ENCODE assay signal across 1 cellular context in the genomic region with DNA sequence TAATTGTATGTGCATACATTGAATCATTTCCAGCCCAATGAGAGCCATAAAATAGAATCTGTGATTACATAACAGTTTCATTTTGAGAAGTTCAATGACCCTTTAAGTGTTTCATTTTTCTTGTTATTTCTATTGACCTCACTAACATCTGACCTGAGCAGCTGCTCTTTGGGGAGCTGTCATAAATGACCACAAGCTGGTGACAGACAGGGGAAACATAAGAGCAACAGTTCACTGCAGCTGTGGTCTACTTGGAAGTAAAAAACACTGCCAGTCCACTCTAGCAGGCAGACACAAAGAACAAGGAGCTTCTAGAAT.
A peak's percentile ranks its signal among the peaks of the same experiment; 100 is the strongest.
TF ChIP-seq lines count a peak whose summit lies in the region.

No MANE protein-coding gene starts in this region.

TF ChIP-seq in GM12878, 131 proteins besides CTCF, POLR2A, EP300 and RAD21 (continued from another document and continues in another):
- TF ChIP-seq RFX5 (IDR thresholded peaks at IDR 0.05; ENCODE audit: low read depth, low read length) (no peak), STAT1 (conservative IDR thresholded peaks at IDR 0.05) (no peak), GABPA (IDR thresholded peaks at IDR 0.05; ENCODE audit: low read depth) (peak; percentile 30; the same call in 1 of the 2 replicates), POLR2AphosphoS2 (IDR thresholded peaks at IDR 0.05; ENCODE audit: low read depth, low read length) (no peak), BHLHE40 (IDR thresholded peaks at IDR 0.05; ENCODE audit: borderline replicate concordance in 1 of 2, low read depth in 2 of 2, low read length in 1 of 2) (peak; percentile 65 to 77), RUNX3 (IDR thresholded peaks at IDR 0.05; ENCODE audit: low read length) (peak; percentile 91), EZH2 (IDR thresholded peaks at IDR 0.05; ENCODE audit: borderline replicate concordance, control insufficient read depth, low read depth, low read length) (no peak), TCF3 (IDR thresholded peaks at IDR 0.05; ENCODE audit: borderline replicate concordance, insufficient read depth, low read depth, low read length) (peak; percentile 69; the same call in 1 of the 2 replicates), RCOR1 (conservative IDR thresholded peaks at IDR 0.05; ENCODE audit: low read depth, low read length) (no peak), HDAC6 (IDR thresholded peaks at IDR 0.05; ENCODE audit: unreplicated experiment) (no peak), CEBPB (IDR thresholded peaks at IDR 0.05; ENCODE audit: borderline replicate concordance in 1 of 2, low read depth in 2 of 2, low read length in 2 of 2) (peak in 1 of 2 experiments; percentile 43; a peak in 1 of 4 replicates), NRF1 (conservative IDR thresholded peaks at IDR 0.05; ENCODE audit: low read depth, low read length) (no peak), FOS (IDR thresholded peaks at IDR 0.05; ENCODE audit: borderline replicate concordance, extremely low read depth, insufficient read length) (no peak), KDM1A (IDR thresholded peaks at IDR 0.05; ENCODE audit: borderline replicate concordance) (no peak), CHD4 (IDR thresholded peaks at IDR 0.05) (no peak), TCF7 (IDR thresholded peaks at IDR 0.05; ENCODE audit: borderline replicate concordance) (peak; percentile 61; the same call in 1 of the 2 replicates), ZZZ3 (IDR thresholded peaks at IDR 0.05; ENCODE audit: control insufficient read depth, insufficient read length, low read depth) (no peak), IKZF2 (IDR thresholded peaks at IDR 0.05) (peak; percentile 37 to 40; a peak in 2 of 4 replicates), NFIC (IDR thresholded peaks at IDR 0.05; ENCODE audit: low read depth, low read length) (peak; percentile 90), SREBF2 (IDR thresholded peaks at IDR 0.05; ENCODE audit: low read length) (no peak), HDAC2 (IDR thresholded peaks at IDR 0.05) (no peak), HCFC1 (IDR thresholded peaks at IDR 0.05; ENCODE audit: low read length) (no peak), NFYA (IDR thresholded peaks at IDR 0.05; ENCODE audit: borderline replicate concordance, low read depth, low read length) (no peak), ZNF622 (IDR thresholded peaks at IDR 0.05) (no peak), ZNF217 (IDR thresholded peaks at IDR 0.05) (no peak), CHD2 (IDR thresholded peaks at IDR 0.05; ENCODE audit: borderline replicate concordance, low read depth, low read length) (peak; percentile 71; the same call in 1 of the 2 replicates)
- TF ChIP-seq, protein P1, sequence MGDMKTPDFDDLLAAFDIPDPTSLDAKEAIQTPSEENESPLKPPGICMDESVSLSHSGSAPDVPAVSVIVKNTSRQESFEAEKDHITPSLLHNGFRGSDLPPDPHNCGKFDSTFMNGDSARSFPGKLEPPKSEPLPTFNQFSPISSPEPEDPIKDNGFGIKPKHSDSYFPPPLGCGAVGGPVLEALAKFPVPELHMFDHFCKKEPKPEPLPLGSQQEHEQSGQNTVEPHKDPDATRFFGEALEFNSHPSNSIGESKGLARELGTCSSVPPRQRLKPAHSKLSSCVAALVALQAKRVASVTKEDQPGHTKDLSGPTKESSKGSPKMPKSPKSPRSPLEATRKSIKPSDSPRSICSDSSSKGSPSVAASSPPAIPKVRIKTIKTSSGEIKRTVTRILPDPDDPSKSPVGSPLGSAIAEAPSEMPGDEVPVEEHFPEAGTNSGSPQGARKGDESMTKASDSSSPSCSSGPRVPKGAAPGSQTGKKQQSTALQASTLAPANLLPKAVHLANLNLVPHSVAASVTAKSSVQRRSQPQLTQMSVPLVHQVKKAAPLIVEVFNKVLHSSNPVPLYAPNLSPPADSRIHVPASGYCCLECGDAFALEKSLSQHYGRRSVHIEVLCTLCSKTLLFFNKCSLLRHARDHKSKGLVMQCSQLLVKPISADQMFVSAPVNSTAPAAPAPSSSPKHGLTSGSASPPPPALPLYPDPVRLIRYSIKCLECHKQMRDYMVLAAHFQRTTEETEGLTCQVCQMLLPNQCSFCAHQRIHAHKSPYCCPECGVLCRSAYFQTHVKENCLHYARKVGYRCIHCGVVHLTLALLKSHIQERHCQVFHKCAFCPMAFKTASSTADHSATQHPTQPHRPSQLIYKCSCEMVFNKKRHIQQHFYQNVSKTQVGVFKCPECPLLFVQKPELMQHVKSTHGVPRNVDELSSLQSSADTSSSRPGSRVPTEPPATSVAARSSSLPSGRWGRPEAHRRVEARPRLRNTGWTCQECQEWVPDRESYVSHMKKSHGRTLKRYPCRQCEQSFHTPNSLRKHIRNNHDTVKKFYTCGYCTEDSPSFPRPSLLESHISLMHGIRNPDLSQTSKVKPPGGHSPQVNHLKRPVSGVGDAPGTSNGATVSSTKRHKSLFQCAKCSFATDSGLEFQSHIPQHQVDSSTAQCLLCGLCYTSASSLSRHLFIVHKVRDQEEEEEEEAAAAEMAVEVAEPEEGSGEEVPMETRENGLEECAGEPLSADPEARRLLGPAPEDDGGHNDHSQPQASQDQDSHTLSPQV (IDR thresholded peaks at IDR 0.05), result no peak
- TF ChIP-seq, protein P2, sequence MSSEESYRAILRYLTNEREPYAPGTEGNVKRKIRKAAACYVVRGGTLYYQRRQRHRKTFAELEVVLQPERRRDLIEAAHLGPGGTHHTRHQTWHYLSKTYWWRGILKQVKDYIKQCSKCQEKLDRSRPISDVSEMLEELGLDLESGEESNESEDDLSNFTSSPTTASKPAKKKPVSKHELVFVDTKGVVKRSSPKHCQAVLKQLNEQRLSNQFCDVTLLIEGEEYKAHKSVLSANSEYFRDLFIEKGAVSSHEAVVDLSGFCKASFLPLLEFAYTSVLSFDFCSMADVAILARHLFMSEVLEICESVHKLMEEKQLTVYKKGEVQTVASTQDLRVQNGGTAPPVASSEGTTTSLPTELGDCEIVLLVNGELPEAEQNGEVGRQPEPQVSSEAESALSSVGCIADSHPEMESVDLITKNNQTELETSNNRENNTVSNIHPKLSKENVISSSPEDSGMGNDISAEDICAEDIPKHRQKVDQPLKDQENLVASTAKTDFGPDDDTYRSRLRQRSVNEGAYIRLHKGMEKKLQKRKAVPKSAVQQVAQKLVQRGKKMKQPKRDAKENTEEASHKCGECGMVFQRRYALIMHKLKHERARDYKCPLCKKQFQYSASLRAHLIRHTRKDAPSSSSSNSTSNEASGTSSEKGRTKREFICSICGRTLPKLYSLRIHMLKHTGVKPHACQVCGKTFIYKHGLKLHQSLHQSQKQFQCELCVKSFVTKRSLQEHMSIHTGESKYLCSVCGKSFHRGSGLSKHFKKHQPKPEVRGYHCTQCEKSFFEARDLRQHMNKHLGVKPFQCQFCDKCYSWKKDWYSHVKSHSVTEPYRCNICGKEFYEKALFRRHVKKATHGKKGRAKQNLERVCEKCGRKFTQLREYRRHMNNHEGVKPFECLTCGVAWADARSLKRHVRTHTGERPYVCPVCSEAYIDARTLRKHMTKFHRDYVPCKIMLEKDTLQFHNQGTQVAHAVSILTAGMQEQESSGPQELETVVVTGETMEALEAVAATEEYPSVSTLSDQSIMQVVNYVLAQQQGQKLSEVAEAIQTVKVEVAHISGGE (CRISPR knock-in tag; IDR thresholded peaks at IDR 0.05), result no peak
- TF ChIP-seq, protein P3, sequence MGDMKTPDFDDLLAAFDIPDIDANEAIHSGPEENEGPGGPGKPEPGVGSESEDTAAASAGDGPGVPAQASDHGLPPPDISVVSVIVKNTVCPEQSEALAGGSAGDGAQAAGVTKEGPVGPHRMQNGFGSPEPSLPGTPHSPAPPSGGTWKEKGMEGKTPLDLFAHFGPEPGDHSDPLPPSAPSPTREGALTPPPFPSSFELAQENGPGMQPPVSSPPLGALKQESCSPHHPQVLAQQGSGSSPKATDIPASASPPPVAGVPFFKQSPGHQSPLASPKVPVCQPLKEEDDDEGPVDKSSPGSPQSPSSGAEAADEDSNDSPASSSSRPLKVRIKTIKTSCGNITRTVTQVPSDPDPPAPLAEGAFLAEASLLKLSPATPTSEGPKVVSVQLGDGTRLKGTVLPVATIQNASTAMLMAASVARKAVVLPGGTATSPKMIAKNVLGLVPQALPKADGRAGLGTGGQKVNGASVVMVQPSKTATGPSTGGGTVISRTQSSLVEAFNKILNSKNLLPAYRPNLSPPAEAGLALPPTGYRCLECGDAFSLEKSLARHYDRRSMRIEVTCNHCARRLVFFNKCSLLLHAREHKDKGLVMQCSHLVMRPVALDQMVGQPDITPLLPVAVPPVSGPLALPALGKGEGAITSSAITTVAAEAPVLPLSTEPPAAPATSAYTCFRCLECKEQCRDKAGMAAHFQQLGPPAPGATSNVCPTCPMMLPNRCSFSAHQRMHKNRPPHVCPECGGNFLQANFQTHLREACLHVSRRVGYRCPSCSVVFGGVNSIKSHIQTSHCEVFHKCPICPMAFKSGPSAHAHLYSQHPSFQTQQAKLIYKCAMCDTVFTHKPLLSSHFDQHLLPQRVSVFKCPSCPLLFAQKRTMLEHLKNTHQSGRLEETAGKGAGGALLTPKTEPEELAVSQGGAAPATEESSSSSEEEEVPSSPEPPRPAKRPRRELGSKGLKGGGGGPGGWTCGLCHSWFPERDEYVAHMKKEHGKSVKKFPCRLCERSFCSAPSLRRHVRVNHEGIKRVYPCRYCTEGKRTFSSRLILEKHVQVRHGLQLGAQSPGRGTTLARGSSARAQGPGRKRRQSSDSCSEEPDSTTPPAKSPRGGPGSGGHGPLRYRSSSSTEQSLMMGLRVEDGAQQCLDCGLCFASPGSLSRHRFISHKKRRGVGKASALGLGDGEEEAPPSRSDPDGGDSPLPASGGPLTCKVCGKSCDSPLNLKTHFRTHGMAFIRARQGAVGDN (IDR thresholded peaks at IDR 0.05), result no peak; the same call in 1 of the 2 replicates
- TF ChIP-seq, protein P4, sequence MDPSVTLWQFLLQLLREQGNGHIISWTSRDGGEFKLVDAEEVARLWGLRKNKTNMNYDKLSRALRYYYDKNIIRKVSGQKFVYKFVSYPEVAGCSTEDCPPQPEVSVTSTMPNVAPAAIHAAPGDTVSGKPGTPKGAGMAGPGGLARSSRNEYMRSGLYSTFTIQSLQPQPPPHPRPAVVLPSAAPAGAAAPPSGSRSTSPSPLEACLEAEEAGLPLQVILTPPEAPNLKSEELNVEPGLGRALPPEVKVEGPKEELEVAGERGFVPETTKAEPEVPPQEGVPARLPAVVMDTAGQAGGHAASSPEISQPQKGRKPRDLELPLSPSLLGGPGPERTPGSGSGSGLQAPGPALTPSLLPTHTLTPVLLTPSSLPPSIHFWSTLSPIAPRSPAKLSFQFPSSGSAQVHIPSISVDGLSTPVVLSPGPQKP (IDR thresholded peaks at IDR 0.05; ENCODE audit: low read depth, low read length), result no peak
- TF ChIP-seq, protein P5, sequence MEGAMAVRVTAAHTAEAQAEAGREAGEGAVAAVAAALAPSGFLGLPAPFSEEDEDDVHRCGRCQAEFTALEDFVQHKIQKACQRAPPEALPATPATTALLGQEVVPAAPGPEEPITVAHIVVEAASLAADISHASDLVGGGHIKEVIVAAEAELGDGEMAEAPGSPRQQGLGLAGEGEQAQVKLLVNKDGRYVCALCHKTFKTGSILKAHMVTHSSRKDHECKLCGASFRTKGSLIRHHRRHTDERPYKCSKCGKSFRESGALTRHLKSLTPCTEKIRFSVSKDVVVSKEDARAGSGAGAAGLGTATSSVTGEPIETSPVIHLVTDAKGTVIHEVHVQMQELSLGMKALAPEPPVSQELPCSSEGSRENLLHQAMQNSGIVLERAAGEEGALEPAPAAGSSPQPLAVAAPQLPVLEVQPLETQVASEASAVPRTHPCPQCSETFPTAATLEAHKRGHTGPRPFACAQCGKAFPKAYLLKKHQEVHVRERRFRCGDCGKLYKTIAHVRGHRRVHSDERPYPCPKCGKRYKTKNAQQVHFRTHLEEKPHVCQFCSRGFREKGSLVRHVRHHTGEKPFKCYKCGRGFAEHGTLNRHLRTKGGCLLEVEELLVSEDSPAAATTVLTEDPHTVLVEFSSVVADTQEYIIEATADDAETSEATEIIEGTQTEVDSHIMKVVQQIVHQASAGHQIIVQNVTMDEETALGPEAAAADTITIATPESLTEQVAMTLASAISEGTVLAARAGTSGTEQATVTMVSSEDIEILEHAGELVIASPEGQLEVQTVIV (IDR thresholded peaks at IDR 0.05; ENCODE audit: borderline replicate concordance, partially characterized antibody), result no peak
- TF ChIP-seq, protein P6, sequence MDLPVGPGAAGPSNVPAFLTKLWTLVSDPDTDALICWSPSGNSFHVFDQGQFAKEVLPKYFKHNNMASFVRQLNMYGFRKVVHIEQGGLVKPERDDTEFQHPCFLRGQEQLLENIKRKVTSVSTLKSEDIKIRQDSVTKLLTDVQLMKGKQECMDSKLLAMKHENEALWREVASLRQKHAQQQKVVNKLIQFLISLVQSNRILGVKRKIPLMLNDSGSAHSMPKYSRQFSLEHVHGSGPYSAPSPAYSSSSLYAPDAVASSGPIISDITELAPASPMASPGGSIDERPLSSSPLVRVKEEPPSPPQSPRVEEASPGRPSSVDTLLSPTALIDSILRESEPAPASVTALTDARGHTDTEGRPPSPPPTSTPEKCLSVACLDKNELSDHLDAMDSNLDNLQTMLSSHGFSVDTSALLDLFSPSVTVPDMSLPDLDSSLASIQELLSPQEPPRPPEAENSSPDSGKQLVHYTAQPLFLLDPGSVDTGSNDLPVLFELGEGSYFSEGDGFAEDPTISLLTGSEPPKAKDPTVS (IDR thresholded peaks at IDR 0.05; ENCODE audit: low read depth, low read length), result no peak
- TF ChIP-seq, protein P7, sequence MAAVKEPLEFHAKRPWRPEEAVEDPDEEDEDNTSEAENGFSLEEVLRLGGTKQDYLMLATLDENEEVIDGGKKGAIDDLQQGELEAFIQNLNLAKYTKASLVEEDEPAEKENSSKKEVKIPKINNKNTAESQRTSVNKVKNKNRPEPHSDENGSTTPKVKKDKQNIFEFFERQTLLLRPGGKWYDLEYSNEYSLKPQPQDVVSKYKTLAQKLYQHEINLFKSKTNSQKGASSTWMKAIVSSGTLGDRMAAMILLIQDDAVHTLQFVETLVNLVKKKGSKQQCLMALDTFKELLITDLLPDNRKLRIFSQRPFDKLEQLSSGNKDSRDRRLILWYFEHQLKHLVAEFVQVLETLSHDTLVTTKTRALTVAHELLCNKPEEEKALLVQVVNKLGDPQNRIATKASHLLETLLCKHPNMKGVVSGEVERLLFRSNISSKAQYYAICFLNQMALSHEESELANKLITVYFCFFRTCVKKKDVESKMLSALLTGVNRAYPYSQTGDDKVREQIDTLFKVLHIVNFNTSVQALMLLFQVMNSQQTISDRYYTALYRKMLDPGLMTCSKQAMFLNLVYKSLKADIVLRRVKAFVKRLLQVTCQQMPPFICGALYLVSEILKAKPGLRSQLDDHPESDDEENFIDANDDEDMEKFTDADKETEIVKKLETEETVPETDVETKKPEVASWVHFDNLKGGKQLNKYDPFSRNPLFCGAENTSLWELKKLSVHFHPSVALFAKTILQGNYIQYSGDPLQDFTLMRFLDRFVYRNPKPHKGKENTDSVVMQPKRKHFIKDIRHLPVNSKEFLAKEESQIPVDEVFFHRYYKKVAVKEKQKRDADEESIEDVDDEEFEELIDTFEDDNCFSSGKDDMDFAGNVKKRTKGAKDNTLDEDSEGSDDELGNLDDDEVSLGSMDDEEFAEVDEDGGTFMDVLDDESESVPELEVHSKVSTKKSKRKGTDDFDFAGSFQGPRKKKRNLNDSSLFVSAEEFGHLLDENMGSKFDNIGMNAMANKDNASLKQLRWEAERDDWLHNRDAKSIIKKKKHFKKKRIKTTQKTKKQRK (IDR thresholded peaks at IDR 0.05; ENCODE audit: low read depth, low read length), result no peak
- TF ChIP-seq, protein P8, sequence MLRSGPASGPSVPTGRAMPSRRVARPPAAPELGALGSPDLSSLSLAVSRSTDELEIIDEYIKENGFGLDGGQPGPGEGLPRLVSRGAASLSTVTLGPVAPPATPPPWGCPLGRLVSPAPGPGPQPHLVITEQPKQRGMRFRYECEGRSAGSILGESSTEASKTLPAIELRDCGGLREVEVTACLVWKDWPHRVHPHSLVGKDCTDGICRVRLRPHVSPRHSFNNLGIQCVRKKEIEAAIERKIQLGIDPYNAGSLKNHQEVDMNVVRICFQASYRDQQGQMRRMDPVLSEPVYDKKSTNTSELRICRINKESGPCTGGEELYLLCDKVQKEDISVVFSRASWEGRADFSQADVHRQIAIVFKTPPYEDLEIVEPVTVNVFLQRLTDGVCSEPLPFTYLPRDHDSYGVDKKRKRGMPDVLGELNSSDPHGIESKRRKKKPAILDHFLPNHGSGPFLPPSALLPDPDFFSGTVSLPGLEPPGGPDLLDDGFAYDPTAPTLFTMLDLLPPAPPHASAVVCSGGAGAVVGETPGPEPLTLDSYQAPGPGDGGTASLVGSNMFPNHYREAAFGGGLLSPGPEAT (IDR thresholded peaks at IDR 0.05; ENCODE audit: low read depth), result no peak
